Comparison of ENCODE assay signal across 17 cellular contexts in genomic region chr11:129503646-129504045, GRCh38.
DNase-seq lines count a peak whose midpoint lies in the region; ATAC-seq and TF ChIP-seq lines count a peak whose summit lies in the region.
"Had no signal": no experiment of that assay in that cellular context is flagged by ENCODE, and none has a peak within 500 bp of the region (broad histone marks: within the 10 kb centered on the region; RNA-seq: fewer than 3 reads in every experiment).

No MANE protein-coding gene starts in this region.

- H3K27ac Mint-ChIP-seq in Caco-2 (ENCODE audit: unreplicated experiment): peak overlapping the region; percentile 75
- H3K27ac Mint-ChIP-seq: CD4-positive, alpha-beta memory T cell; GM23338 had no signal

- no peaks in the 10 kb centered on the region for H3F3A ChIP-seq in PC-9 (ENCODE audit: insufficient read depth, low read depth)

- H3K14ac ChIP-seq in trophoblast cell (ENCODE audit: low read length): no peak overlapping the region

- H3K27me3 ChIP-seq in Caco-2 (replicated peaks; ENCODE audit: control insufficient read depth, insufficient read depth, low read length) (no peaks in the 10 kb centered on the region), PC-9 (ENCODE audit: insufficient read depth, low read depth) (no peaks in the 10 kb centered on the region), trophoblast cell (ENCODE audit: insufficient read depth, low read length) (no peaks in the 10 kb centered on the region), spleen (replicated peaks in 1 of 7) (no peaks in the 10 kb centered on the region)

- POLR2A ChIA-PET in Caco-2 (lab: Charles Lee): no interaction called here
- POLR2A ChIA-PET in PC-9 (lab: Charles Lee; ENCODE audit: unreplicated experiment): no interaction called here

- H3K36me3 Mint-ChIP-seq in Caco-2 (ENCODE audit: insufficient read depth, unreplicated experiment): no peaks in the 10 kb centered on the region
- H3K36me3 Mint-ChIP-seq: CD4-positive, alpha-beta memory T cell had no signal

- H2BK120ac ChIP-seq in trophoblast cell (ENCODE audit: insufficient read depth, low read length, poor library complexity): no peak overlapping the region

- no peak overlapping the region for H4K12ac ChIP-seq in trophoblast cell (ENCODE audit: low read depth, low read length)

- H2AK5ac ChIP-seq in trophoblast cell (ENCODE audit: low read length): no peak overlapping the region

- WGBS in trophoblast cell (ENCODE audit: extremely low coverage, insufficient coverage, insufficient read length): no CpG with 5 or more reads among the region's 2 CpGs
- WGBS in spleen, 5 donors: 56 to 72% (median 64%) methylated on average over 2 of the region's 2 CpGs

- no peak for TF ChIP-seq POLR2A in spleen (IDR thresholded peaks at IDR 0.05)

- H3K36me3 ChIP-seq in Caco-2 (ENCODE audit: control insufficient read depth, insufficient read depth, low read length): no peaks in the 10 kb centered on the region
- no peaks in the 10 kb centered on the region for H3K36me3 ChIP-seq in PC-9 (ENCODE audit: low read depth)
- no peaks in the 10 kb centered on the region for H3K36me3 ChIP-seq in trophoblast cell (ENCODE audit: control insufficient read depth in 1 of 2, insufficient read depth in 2 of 2, low read length in 2 of 2)
- no peaks in the 10 kb centered on the region for H3K36me3 ChIP-seq in spleen

- H2AFZ ChIP-seq in PC-9 (no peak overlapping the region), trophoblast cell (ENCODE audit: insufficient read depth, low read length, poor library complexity) (no peak overlapping the region)

- peaks cover 31% of the 10 kb centered on the region for H3K4me1 Mint-ChIP-seq in Caco-2 (ENCODE audit: low read depth, unreplicated experiment)
- H3K4me1 Mint-ChIP-seq: CD4-positive, alpha-beta memory T cell; GM23338 had no signal

- no peak overlapping the region for H3K4me2 ChIP-seq in PC-9
- no peak overlapping the region for H3K4me2 ChIP-seq in trophoblast cell (ENCODE audit: low read length)
- H3K4me2 ChIP-seq: A549, GM23338 had no signal

- no peak overlapping the region for H3K4me3 ChIP-seq in Caco-2 (ENCODE audit: low read depth, low read length)
- H3K4me3 ChIP-seq in PC-9: no peak overlapping the region
- H3K4me3 ChIP-seq in trophoblast cell (ENCODE audit: low read depth, low read length): no peak overlapping the region
- no peak overlapping the region for H3K4me3 ChIP-seq in spleen
- H3K4me3 ChIP-seq: A549, GM23338 had no signal

- H3K18ac ChIP-seq in trophoblast cell (ENCODE audit: low read length): no peak overlapping the region

- no peak overlapping the region for H3K9ac ChIP-seq in trophoblast cell (ENCODE audit: low read length)

- no peaks in the 10 kb centered on the region for H3K79me1 ChIP-seq in trophoblast cell (ENCODE audit: low read length)

- no peak overlapping the region for H3K4ac ChIP-seq in trophoblast cell (ENCODE audit: low read depth, low read length)

- H3K79me2 ChIP-seq in PC-9 (ENCODE audit: low read depth): no peaks in the 10 kb centered on the region
- H3K79me2 ChIP-seq in trophoblast cell (ENCODE audit: control insufficient read depth, insufficient read depth, low read length, poor library complexity): no peaks in the 10 kb centered on the region

- peak overlapping the region; percentile 10 for H3K4me3 Mint-ChIP-seq in Caco-2 (ENCODE audit: unreplicated experiment)
- H3K4me3 Mint-ChIP-seq: CD4-positive, alpha-beta memory T cell; GM23338; H9 had no signal

- no peak overlapping the region for H2BK5ac ChIP-seq in trophoblast cell (ENCODE audit: low read depth, low read length, poor library complexity)

- H4K8ac ChIP-seq in trophoblast cell (ENCODE audit: low read depth, low read length): no peak overlapping the region

- no peak overlapping the region for H2BK12ac ChIP-seq in trophoblast cell (ENCODE audit: low read length)

- no peak for TF ChIP-seq CTCF in Caco-2 (IDR thresholded peaks at IDR 0.05; ENCODE audit: insufficient read depth in 1 of 2, low read depth in 1 of 2, low read length in 1 of 2, severe bottlenecking in 1 of 2, unreplicated experiment in 1 of 2)
- TF ChIP-seq CTCF in PC-9 (conservative IDR thresholded peaks at IDR 0.05): no peak
- TF ChIP-seq CTCF in spleen (IDR thresholded peaks at IDR 0.05 in 8 of 11, conservative IDR thresholded peaks at IDR 0.05 in 3 of 11): no peak

- DNase-seq in Caco-2 (no peak), PC-9 (peak; percentile 20 to 58), trophoblast cell (peak; percentile 42 to 69), NCI-H1092 treated with DMSO at 0.1 percent for 48 hours (lab: John Stamatoyannopoulos, UW) (no peak), spleen (no peak), cardiac septum (ENCODE audit: low spot score) (no peak)
- DNase-seq: 8988T; C1 segment of cervical spinal cord; CD4-positive, alpha-beta memory T cell; COR-L47; DMS153; DND-41; H9 had no signal

- BruUV-seq in Caco-2 (replicated peaks; lab: Mats Ljungman, UMichigan) (no TSS peak), PC-9 (replicated peaks; lab: Mats Ljungman, UMichigan) (no TSS peak)

- H3K27me3 Mint-ChIP-seq in Caco-2 (ENCODE audit: insufficient read depth, unreplicated experiment): no peaks in the 10 kb centered on the region
- H3K27me3 Mint-ChIP-seq: CD4-positive, alpha-beta memory T cell had no signal

- CTCF ChIA-PET in Caco-2 (lab: Charles Lee): no interaction called here
- CTCF ChIA-PET in PC-9 (lab: Charles Lee): interaction anchor here (0.6 kb wide), 1 partner anchor 60 kb away, joined by 4 read pairs; no protein-coding TSS in a partner anchor

- intact Hi-C loops in Caco-2 (cut with micrococcal nuclease; ENCODE audit: unreplicated experiment): loop anchor here (2.0 kb wide), 2 partner anchors 43 to 77 kb away; no protein-coding TSS in a partner anchor
- intact Hi-C loops in PC-9 (cut with micrococcal nuclease; ENCODE audit: unreplicated experiment): loop anchor here (10.0 kb wide), 1 partner anchor 129 kb away; the partner anchor contains the start of gene BARX2
- intact Hi-C loops in spleen (cut with DNase I; ENCODE audit: low total_unique reads): no loop called here
- intact Hi-C loops in cardiac septum (cut with DNase I): no loop called here

- peaks cover 29% of the 10 kb centered on the region for H3K4me1 ChIP-seq in Caco-2
- peaks cover 31% of the 10 kb centered on the region for H3K4me1 ChIP-seq in PC-9 (replicated peaks; ENCODE audit: insufficient read depth)
- peaks cover 2% of the 10 kb centered on the region in 2 experiments for H3K4me1 ChIP-seq in trophoblast cell (ENCODE audit: control insufficient read depth in 1 of 2, insufficient read depth in 2 of 2, low read length in 2 of 2)
- no peaks in the 10 kb centered on the region for H3K4me1 ChIP-seq in spleen
- H3K4me1 ChIP-seq: A549 had no signal

- no peak overlapping the region for H4K91ac ChIP-seq in trophoblast cell (ENCODE audit: low read depth, low read length)

- H4K20me1 ChIP-seq in PC-9 (ENCODE audit: insufficient read depth): no peaks in the 10 kb centered on the region

- ATAC-seq in HG02870 (IDR thresholded peaks at IDR 0.05; ENCODE audit: unreplicated experiment): no peak
- ATAC-seq: A549, GM23338, HCT116 had no signal

- H3K9me3 Mint-ChIP-seq in Caco-2 (ENCODE audit: unreplicated experiment): peaks cover 15% of the 10 kb centered on the region

- no peaks in the 10 kb centered on the region for H3K9me2 ChIP-seq in PC-9 (ENCODE audit: insufficient read depth)

- no peak overlapping the region for H3K23ac ChIP-seq in trophoblast cell (ENCODE audit: low read length)

- H3K27ac ChIP-seq in PC-9 (no peak overlapping the region), trophoblast cell (ENCODE audit: low read depth, low read length) (no peak overlapping the region), spleen (no peak overlapping the region)
- H3K27ac ChIP-seq: A549 had no signal

- H3K9me3 ChIP-seq in Caco-2 (peaks cover 6% of the 10 kb centered on the region; the same call in 1 of the 2 replicates), PC-9 (ENCODE audit: insufficient read depth, low read depth) (no peaks in the 10 kb centered on the region), trophoblast cell (ENCODE audit: insufficient read depth, low read depth, low read length) (no peaks in the 10 kb centered on the region), spleen (peaks cover 0 to 38% (median 11%) of the 10 kb centered on the region in 8 donors)
- H3K9me3 ChIP-seq: A549 had no signal

Comparison
In these comparisons a context has a peak if more than half of its experiments do, and no peak if none do; other contexts are left out.
1. DNase-seq: peak in PC-9 (2 of 2) and trophoblast cell (2 of 2); none in Caco-2 (0 of 2), NCI-H1092 treated with DMSO at 0.1 percent for 48 hours (single experiment), spleen (single experiment) and cardiac septum (single experiment).
2. intact Hi-C loops: an anchor here in Caco-2 (2.0 kb wide) and PC-9 (10.0 kb wide); none called in spleen and cardiac septum.